In the genomic region with DNA sequence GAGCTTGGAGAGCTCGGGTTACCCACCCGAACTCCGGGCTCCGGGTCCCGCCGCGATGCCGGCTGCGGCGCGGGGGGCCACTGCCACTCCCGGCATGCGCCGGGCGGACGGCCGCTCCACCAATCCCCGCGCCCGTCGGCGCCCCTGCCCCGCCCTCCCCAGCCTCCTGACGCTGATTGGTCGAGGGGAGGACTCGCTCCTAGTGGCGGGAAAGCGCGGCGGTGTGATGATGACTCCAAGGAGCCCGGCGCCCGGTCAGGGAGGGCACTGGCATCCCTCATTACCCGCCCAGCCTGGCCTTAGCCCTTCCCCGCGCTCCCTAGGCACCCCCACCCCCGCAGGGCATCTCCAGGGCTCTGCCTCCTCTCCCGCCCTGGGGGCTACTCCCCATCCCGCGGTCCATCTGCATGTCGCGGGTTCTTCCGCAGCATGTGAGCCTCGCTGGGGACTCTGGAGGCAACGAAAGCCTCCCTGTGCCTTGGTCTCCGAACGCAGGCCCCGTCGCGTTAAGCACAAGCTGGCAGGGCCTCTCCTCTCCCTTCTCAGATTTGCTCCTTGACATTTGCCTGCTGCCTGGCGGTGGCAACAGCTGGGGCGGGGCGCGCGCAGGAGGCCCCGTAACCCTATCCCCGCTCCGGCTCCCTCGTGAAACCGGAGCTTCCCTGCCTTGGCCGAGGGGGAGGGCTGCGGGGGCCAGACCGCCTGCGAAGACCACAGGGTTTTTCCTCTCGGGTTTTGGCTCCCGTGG, we compare ENCODE assay signal across 8 cellular contexts. TPM values are rescaled to one million over a fixed set of nuclear protein-coding genes. Genes with fewer than 3 reads are reported as not detected.
A peak's percentile ranks its signal among the peaks of the same experiment; 100 is the strongest.
DNase-seq lines count a peak whose midpoint lies in the region; ATAC-seq, FAIRE-seq and TF ChIP-seq lines count a peak whose summit lies in the region.

No MANE protein-coding gene starts in this region.

- H3K27ac Mint-ChIP-seq in astrocyte (ENCODE audit: unreplicated experiment): no peak overlapping the region

- 0 to 1% methylated on average over 62 to 66 of the region's 66 CpGs for WGBS in aorta, 2 donors

- H4K20me1 ChIP-seq in astrocyte (ENCODE audit: insufficient read depth, low read length): no peaks in the 10 kb centered on the region

- peak overlapping the region; percentile 78 for H3K4me3 ChIP-seq in astrocyte (ENCODE audit: insufficient read depth, low read depth, low read length)
- peak overlapping the region; percentile 12 to 49 for H3K4me3 ChIP-seq in aorta (ENCODE audit: low read length in 2 of 2)

- H3K4me2 ChIP-seq in astrocyte (ENCODE audit: low read length): peak overlapping the region; percentile 98

- peaks cover 13% of the 10 kb centered on the region for H3K27me3 Mint-ChIP-seq in astrocyte (ENCODE audit: low read depth, unreplicated experiment)

- peaks cover 2% of the 10 kb centered on the region for H3K4me1 Mint-ChIP-seq in astrocyte (ENCODE audit: low read depth, unreplicated experiment)

- H3K36me3 Mint-ChIP-seq in astrocyte (ENCODE audit: low read depth, unreplicated experiment): peaks cover 5% of the 10 kb centered on the region

- intact Hi-C loops in aorta (cut with DNase I): loop anchor here in 1 of 2 donors (1.0 to 5.0 kb wide), 2 partner anchors 44 to 67 kb away; no protein-coding TSS in a partner anchor

- H2AFZ ChIP-seq in astrocyte (ENCODE audit: low read depth, low read length): peak overlapping the region; percentile 85

- H3K4me3 Mint-ChIP-seq in astrocyte (ENCODE audit: unreplicated experiment): peak overlapping the region; percentile 88

- H3K27me3 ChIP-seq in astrocyte (ENCODE audit: insufficient read depth, low read length): no peaks in the 10 kb centered on the region
- H3K27me3 ChIP-seq in aorta (ENCODE audit: control insufficient read depth in 1 of 2, insufficient read depth in 2 of 2, low read length in 1 of 2): no peaks in the 10 kb centered on the region

- H3K36me3 ChIP-seq in astrocyte (ENCODE audit: insufficient read depth, low read length) (no peaks in the 10 kb centered on the region), aorta (ENCODE audit: control insufficient read depth in 1 of 2, insufficient read depth in 2 of 2, low read length in 1 of 2) (no peaks in the 10 kb centered on the region)

- H3K9me3 ChIP-seq in astrocyte (ENCODE audit: insufficient read depth, low read depth, low read length): no peaks in the 10 kb centered on the region
- H3K9me3 ChIP-seq in aorta (ENCODE audit: control insufficient read depth, low read length): no peaks in the 10 kb centered on the region

- ATAC-seq in GM18498 (IDR thresholded peaks at IDR 0.05; ENCODE audit: unreplicated experiment): peak; percentile 93
- ATAC-seq in HG02885 (IDR thresholded peaks at IDR 0.05; ENCODE audit: poor library complexity, unreplicated experiment): peak; percentile 91
- peak; percentile 91 for ATAC-seq in aorta (ENCODE audit: low FRiP score)

- no peak for TF ChIP-seq CTCF in astrocyte (IDR thresholded peaks at IDR 0.05; ENCODE audit: insufficient read depth, low read depth, low read length)

- peak overlapping the region; percentile 81 for H3K9ac ChIP-seq in astrocyte (ENCODE audit: low read length)

- H3K9me3 Mint-ChIP-seq in astrocyte (ENCODE audit: unreplicated experiment): no peaks in the 10 kb centered on the region

- H3K27ac ChIP-seq in astrocyte (ENCODE audit: low read depth, low read length) (no peak overlapping the region), aorta (ENCODE audit: low read depth in 1 of 2, low read length in 2 of 2) (no peak overlapping the region)

- H3K4me1 ChIP-seq in astrocyte (ENCODE audit: insufficient read depth, low read length): peaks cover 13% of the 10 kb centered on the region
- no peaks in the 10 kb centered on the region for H3K4me1 ChIP-seq in aorta (ENCODE audit: control insufficient read depth in 1 of 2, insufficient read depth in 2 of 2, low read length in 2 of 2)

- no peak for FAIRE-seq in astrocyte (lab: Jason Lieb, UNC)

- DNase-seq in NCI-H1930 (lab: John Stamatoyannopoulos, UW): peak; percentile 88 to 95
- peak; percentile 80 for DNase-seq in T-helper 22 cell (ENCODE audit: low read depth)
- DNase-seq in astrocyte (ENCODE audit: low read depth): peak; percentile 51
- peak; percentile 61 to 81 for DNase-seq in hippocampal formation (lab: John Stamatoyannopoulos, UW)
- peak; percentile 93 for DNase-seq in retina
- peak; percentile 91 to 97 for DNase-seq in aorta

- no peaks in the 10 kb centered on the region for H3K79me2 ChIP-seq in astrocyte (ENCODE audit: insufficient read depth, low read length)

RNA-seq across cellular contexts. Expression of gene ATP2A1, which starts 1.7 kb away (rescaled TPM):
- 1.0 and 2.0 TPM in 2 replicates for total RNA-seq in astrocyte
- under 1 TPM; 0.36 to 0.97 TPM for total RNA-seq in aorta
- polyA plus RNA-seq in aorta: under 1 TPM; 0.38 to 0.49 TPM

RNA-seq across cellular contexts. Expression of gene SH2B1, which starts 16.4 kb away (rescaled TPM):
- total RNA-seq in astrocyte (27.6 and 34.2 TPM in 2 replicates), aorta (10 to 100 TPM; 35.5 to 64.2 TPM)
- polyA plus RNA-seq in aorta: 10 to 100 TPM; 21.2 to 70.1 TPM

RNA-seq across cellular contexts. Expression of gene TUFM, which starts 33.9 kb away (rescaled TPM):
- total RNA-seq in astrocyte: 136 and 147 TPM in 2 replicates
- total RNA-seq in aorta: 10 to 100 TPM; 71.2 to 71.5 TPM
- 100 to 1,000 TPM in 1 of 2 donors, 10 to 100 TPM in 1; 67.2 to 154 TPM for polyA plus RNA-seq in aorta

RNA-seq across cellular contexts. Expression of gene RABEP2, which starts 45.0 kb away (rescaled TPM):
- total RNA-seq in astrocyte (18.6 and 19.4 TPM in 2 replicates), aorta (10 to 100 TPM; 11.5 to 18.8 TPM)
- polyA plus RNA-seq in aorta: 10 to 100 TPM; 18.3 to 30.0 TPM

RNA-seq across cellular contexts. Expression of gene CD19, which starts 51.8 kb away (rescaled TPM):
- not detected in 2 replicates for total RNA-seq in astrocyte
- total RNA-seq in aorta: under 1 TPM; 0.63 to 0.71 TPM
- polyA plus RNA-seq in aorta: under 1 TPM in 1 of 2 donors, not detected in 1; 0.10 TPM
